ENCODE assay signal across 13 cellular contexts in genomic region chr9:1469996-1470395, GRCh38.
DNase-seq lines count a peak whose midpoint lies in the region; ATAC-seq, FAIRE-seq and TF ChIP-seq lines count a peak whose summit lies in the region.
"Had no signal": no experiment of that assay in that cellular context is flagged by ENCODE, and none has a peak within 500 bp of the region (broad histone marks: within the 10 kb centered on the region; RNA-seq: fewer than 3 reads in every experiment).

No MANE protein-coding gene starts in this region.

- H2AFZ ChIP-seq in OCI-LY3 (ENCODE audit: low read depth, low read length), result no peak overlapping the region
- H2AFZ ChIP-seq: hepatocyte had no signal

- H3K4me2 ChIP-seq in OCI-LY3 (ENCODE audit: low read length), result peak overlapping the region; percentile 41
- H3K4me2 ChIP-seq: hepatocyte had no signal

- H3K27ac Mint-ChIP-seq in glutamatergic neuron (ENCODE audit: unreplicated experiment) (no peak overlapping the region), chondrocyte (ENCODE audit: unreplicated experiment) (no peak overlapping the region)
- H3K27ac Mint-ChIP-seq: activated CD4-positive, alpha-beta memory T cell treated with anti-CD3 and anti-CD28 coated beads, Interleukin-2, amount 10 ng/mL, durations not matched to agents 7 days and 5 days had no signal

- no peak for FAIRE-seq in frontal cortex (lab: Jason Lieb, UNC)

- H3K4me1 ChIP-seq in OCI-LY3 (ENCODE audit: low read length) (peaks cover 38% of the 10 kb centered on the region), A673 (ENCODE audit: insufficient read depth, low read length, poor library complexity, severe bottlenecking) (no peaks in the 10 kb centered on the region)
- H3K4me1 ChIP-seq: upper lobe of left lung had no signal

- POLR2A ChIA-PET in A673 (lab: Charles Lee; ENCODE audit: low non-redundant PET), result no interaction called here

- ATAC-seq in GM18870 (IDR thresholded peaks at IDR 0.05; ENCODE audit: unreplicated experiment) (peak; percentile 84), GM21390 (IDR thresholded peaks at IDR 0.05; ENCODE audit: unreplicated experiment) (peak; percentile 93), HG02981 (IDR thresholded peaks at IDR 0.05; ENCODE audit: unreplicated experiment) (peak; percentile 85)

- intact Hi-C loops in A673 (cut with micrococcal nuclease; ENCODE audit: unreplicated experiment), result no loop called here

- no peaks in the 10 kb centered on the region for H4K20me1 ChIP-seq in OCI-LY3 (ENCODE audit: insufficient read depth, low read length)

- no peaks in the 10 kb centered on the region for H3K4me1 Mint-ChIP-seq in glutamatergic neuron (ENCODE audit: low read depth, unreplicated experiment)
- H3K4me1 Mint-ChIP-seq in chondrocyte (ENCODE audit: low read depth), result no peaks in the 10 kb centered on the region

- H3K79me2 ChIP-seq in OCI-LY3 (ENCODE audit: low read length), result no peaks in the 10 kb centered on the region
- H3K79me2 ChIP-seq: hepatocyte had no signal

- no peaks in the 10 kb centered on the region for H3K27me3 Mint-ChIP-seq in glutamatergic neuron (ENCODE audit: unreplicated experiment)
- no peaks in the 10 kb centered on the region for H3K27me3 Mint-ChIP-seq in chondrocyte (ENCODE audit: low read depth)
- H3K27me3 Mint-ChIP-seq: activated CD4-positive, alpha-beta memory T cell treated with anti-CD3 and anti-CD28 coated beads, Interleukin-2, amount 10 ng/mL, durations not matched to agents 7 days and 5 days had no signal

- BruUV-seq in A673 (replicated peaks; lab: Mats Ljungman, UMichigan), result no TSS peak

- H3K27me3 ChIP-seq in OCI-LY3 (ENCODE audit: low read depth, low read length) (no peaks in the 10 kb centered on the region), A673 (replicated peaks; ENCODE audit: insufficient read depth, low read depth, low read length, poor library complexity) (peaks cover 4% of the 10 kb centered on the region)
- H3K27me3 ChIP-seq: hepatocyte, upper lobe of left lung had no signal

- H3K9me3 Mint-ChIP-seq in glutamatergic neuron (ENCODE audit: unreplicated experiment) (no peaks in the 10 kb centered on the region), chondrocyte (ENCODE audit: low read depth) (peaks cover 10% of the 10 kb centered on the region)
- H3K9me3 Mint-ChIP-seq: activated CD4-positive, alpha-beta memory T cell treated with anti-CD3 and anti-CD28 coated beads, Interleukin-2, amount 10 ng/mL, durations not matched to agents 7 days and 5 days had no signal

- DNase-seq in A673 (ENCODE audit: low spot score) (no peak), glutamatergic neuron (no peak), chondrocyte (ENCODE audit: low spot score) (no peak), frontal cortex (ENCODE audit: low spot score in 2 of 2) (no peak)
- DNase-seq: activated CD4-positive, alpha-beta memory T cell treated with anti-CD3 and anti-CD28 coated beads, Interleukin-2, amount 10 ng/mL, durations not matched to agents 7 days and 5 days; aorta; effector CD8-positive, alpha-beta T cell; upper lobe of left lung had no signal

- H3K36me3 ChIP-seq in OCI-LY3 (replicated peaks; ENCODE audit: low read depth, low read length), result no peaks in the 10 kb centered on the region
- no peaks in the 10 kb centered on the region for H3K36me3 ChIP-seq in A673 (ENCODE audit: insufficient read depth, low read length, poor library complexity, severe bottlenecking)
- H3K36me3 ChIP-seq: upper lobe of left lung had no signal

- H3K36me3 Mint-ChIP-seq in glutamatergic neuron (ENCODE audit: unreplicated experiment) (no peaks in the 10 kb centered on the region), chondrocyte (ENCODE audit: low read depth) (no peaks in the 10 kb centered on the region)

- H3K27ac ChIP-seq in OCI-LY3 (ENCODE audit: low read length) (peak overlapping the region; percentile 43), A673 (ENCODE audit: low read depth, low read length, poor library complexity, severe bottlenecking) (no peak overlapping the region)
- H3K27ac ChIP-seq: hepatocyte, upper lobe of left lung had no signal

- H3K4me3 Mint-ChIP-seq in glutamatergic neuron (ENCODE audit: unreplicated experiment) (no peak overlapping the region), chondrocyte (ENCODE audit: unreplicated experiment) (no peak overlapping the region)
- H3K4me3 Mint-ChIP-seq: activated CD4-positive, alpha-beta memory T cell treated with anti-CD3 and anti-CD28 coated beads, Interleukin-2, amount 10 ng/mL, durations not matched to agents 7 days and 5 days had no signal

- no peak for TF ChIP-seq CTCF in OCI-LY3 (IDR thresholded peaks at IDR 0.05; ENCODE audit: low read depth, low read length)
- no peak for TF ChIP-seq CTCF in A673 (conservative IDR thresholded peaks at IDR 0.05; ENCODE audit: low read depth, low read length)
- TF ChIP-seq CTCF in glutamatergic neuron (IDR thresholded peaks at IDR 0.05; ENCODE audit: partially characterized antibody, unreplicated experiment), result no peak
- TF ChIP-seq CTCF in chondrocyte (IDR thresholded peaks at IDR 0.05), result no peak

- CTCF ChIA-PET in A673 (lab: Charles Lee), result no interaction called here

- H3K9me3 ChIP-seq in OCI-LY3 (ENCODE audit: insufficient read depth, low read length) (no peaks in the 10 kb centered on the region), A673 (ENCODE audit: low read depth, low read length, poor library complexity, severe bottlenecking) (no peaks in the 10 kb centered on the region)
- H3K9me3 ChIP-seq: upper lobe of left lung had no signal

- no peak overlapping the region for H3K9ac ChIP-seq in OCI-LY3 (ENCODE audit: low read length)

- H3K4me3 ChIP-seq in OCI-LY3 (ENCODE audit: low read length), result peak overlapping the region; percentile 2
- H3K4me3 ChIP-seq in A673 (ENCODE audit: low read depth, low read length, poor library complexity, severe bottlenecking), result no peak overlapping the region
- H3K4me3 ChIP-seq: hepatocyte, upper lobe of left lung had no signal
